8 cellular contexts compared by ENCODE assay signal in the genomic region with DNA sequence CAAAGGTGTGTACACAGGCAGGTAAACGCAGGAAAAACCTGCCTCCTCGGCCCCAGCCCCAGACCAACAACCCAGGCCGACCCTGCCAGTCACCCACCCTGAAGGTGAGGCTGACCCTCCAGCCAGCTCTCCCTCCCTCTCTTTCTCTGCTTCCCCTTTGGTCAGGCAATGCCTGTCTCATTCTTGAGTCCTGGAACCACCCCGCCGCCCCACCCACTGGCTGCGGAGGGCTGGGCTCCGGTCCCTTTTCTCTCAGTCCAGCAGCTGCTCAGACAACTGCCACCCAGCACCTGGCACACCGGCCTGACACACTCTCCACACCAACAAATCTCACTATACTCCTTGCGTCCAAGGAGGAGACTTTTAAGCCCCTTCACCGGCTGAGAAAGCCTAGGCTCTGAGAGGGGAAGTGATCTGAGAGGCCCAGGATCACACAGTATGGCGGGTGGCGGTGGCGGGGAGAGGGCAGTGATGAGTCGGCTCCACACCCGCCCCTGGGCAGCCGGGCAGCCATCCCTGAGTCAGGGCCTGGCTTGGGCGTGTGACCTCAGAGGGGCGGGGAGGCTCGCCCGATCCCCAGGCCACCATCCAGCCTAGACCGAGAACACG. TPM values are rescaled to one million over a fixed set of nuclear protein-coding genes. Genes with fewer than 3 reads are reported as not detected.
DNase-seq lines count a peak whose midpoint lies in the region; ATAC-seq, FAIRE-seq and TF ChIP-seq lines count a peak whose summit lies in the region.

No MANE protein-coding gene starts in this region.

- H3K4me3 ChIP-seq in endodermal cell (ENCODE audit: low read length) = peak overlapping the region; percentile 86

- H3K27ac ChIP-seq in endodermal cell (ENCODE audit: low read depth, low read length) = peak overlapping the region; percentile 51

- peaks cover 34% of the 10 kb centered on the region for H3K36me3 Mint-ChIP-seq in endodermal cell (ENCODE audit: low read depth)
- H3K36me3 Mint-ChIP-seq in memory B cell = peaks cover 6% of the 10 kb centered on the region

- peaks cover 41% of the 10 kb centered on the region for H3K36me3 ChIP-seq in endodermal cell (ENCODE audit: control insufficient read depth, insufficient read depth, low read length)

- FAIRE-seq in H54 (lab: Jason Lieb, UNC) = no peak

- H3K4me3 Mint-ChIP-seq in endodermal cell = peak overlapping the region; percentile 92
- peak overlapping the region; percentile 93 for H3K4me3 Mint-ChIP-seq in memory B cell

- no peaks in the 10 kb centered on the region for H3K27me3 ChIP-seq in endodermal cell (ENCODE audit: control insufficient read depth, insufficient read depth, low read length, poor library complexity, severe bottlenecking)

- no peaks in the 10 kb centered on the region for H3K9me3 Mint-ChIP-seq in endodermal cell
- no peaks in the 10 kb centered on the region for H3K9me3 Mint-ChIP-seq in memory B cell

- H3K27ac Mint-ChIP-seq in endodermal cell (peak overlapping the region; percentile 97), memory B cell (peak overlapping the region; percentile 83)

- DNase-seq in COLO829 (ENCODE audit: low spot score) = peak; percentile 78
- peak; percentile 100 for DNase-seq in H54 (ENCODE audit: insufficient read length, low spot score)
- peak; percentile 82 for DNase-seq in NCI-H226
- peak; percentile 79 for DNase-seq in activated CD8-positive, alpha-beta memory T cell treated with anti-CD3 and anti-CD28 coated beads for 24 hours
- peak; percentile 94 for DNase-seq in endodermal cell
- DNase-seq in memory B cell (ENCODE audit: low spot score in 2 of 2) = peak; percentile 34 to 51
- DNase-seq in stimulated activated CD8-positive, alpha-beta memory T cell treated with anti-CD3 and anti-CD28 coated beads, Interleukin-7, amount 100 ng/mL, for 4 hours (ENCODE audit: low read depth in 2 of 2) = peak; percentile 10 to 39
- DNase-seq in ecto neural progenitor cell (ENCODE audit: low spot score) = no peak

- no peak for TF ChIP-seq CTCF in endodermal cell (conservative IDR thresholded peaks at IDR 0.05)

- no peaks in the 10 kb centered on the region for H3K9me3 ChIP-seq in endodermal cell (ENCODE audit: control insufficient read depth, low read length)

- H3K27me3 Mint-ChIP-seq in endodermal cell (ENCODE audit: insufficient read depth) (no peaks in the 10 kb centered on the region), memory B cell (no peaks in the 10 kb centered on the region)

- H3K4me1 Mint-ChIP-seq in endodermal cell = peaks cover 22% of the 10 kb centered on the region
- H3K4me1 Mint-ChIP-seq in memory B cell = peaks cover 15% of the 10 kb centered on the region

- H3K9ac ChIP-seq in endodermal cell (ENCODE audit: extremely low read depth, low read length, poor library complexity, severe bottlenecking) = peak overlapping the region; percentile 70

- peak; percentile 19; the same call in 1 of the 2 replicates for TF ChIP-seq POLR2A in H54 (IDR thresholded peaks at IDR 0.05; ENCODE audit: low read depth, low read length)

- peaks cover 14% of the 10 kb centered on the region for H3K4me1 ChIP-seq in endodermal cell (ENCODE audit: control insufficient read depth, insufficient read depth, low read length)

- ATAC-seq in memory B cell (ENCODE audit: low read depth) = peak; percentile 42

- WGBS in endodermal cell (ENCODE audit: insufficient coverage in 1 of 2, insufficient read length in 1 of 2), 2 experiments = 0 to 1% methylated on average over 7 to 22 of the region's 22 CpGs

RNA-seq across cellular contexts. Expression of a gene that starts 0.7 kb away (rescaled TPM):
- 100 to 1,000 TPM; 299 to 335 TPM for total RNA-seq in endodermal cell
- 143 TPM for polyA plus RNA-seq in endodermal cell (2013, experiment 1 of 2)
- polyA plus RNA-seq in endodermal cell (2013, experiment 2 of 2) = 127 TPM

RNA-seq across cellular contexts. Expression of a gene that starts 2.6 kb away (rescaled TPM):
- 10 to 100 TPM; 15.3 to 19.6 TPM for total RNA-seq in endodermal cell
- polyA plus RNA-seq in endodermal cell (2013, experiment 1 of 2) = 6.2 TPM
- polyA plus RNA-seq in endodermal cell (2013, experiment 2 of 2) = 6.0 TPM

RNA-seq across cellular contexts. Expression of a gene that starts 32.4 kb away (rescaled TPM):
- total RNA-seq in endodermal cell = 10 to 100 TPM; 66.3 to 69.3 TPM
- polyA plus RNA-seq in endodermal cell (2013, experiment 1 of 2) = 106 TPM
- polyA plus RNA-seq in endodermal cell (2013, experiment 2 of 2) = 99.6 TPM

RNA-seq across cellular contexts. Expression of a gene that starts 56.9 kb away (rescaled TPM):
- total RNA-seq in endodermal cell = 10 to 100 TPM; 60.4 to 67.4 TPM
- 31.5 TPM for polyA plus RNA-seq in endodermal cell (2013, experiment 1 of 2)
- polyA plus RNA-seq in endodermal cell (2013, experiment 2 of 2) = 32.0 TPM

RNA-seq across cellular contexts. Expression of a gene that starts 57.2 kb away (rescaled TPM):
- 10 to 100 TPM; 20.7 to 22.2 TPM for total RNA-seq in endodermal cell
- 9.4 TPM for polyA plus RNA-seq in endodermal cell (2013, experiment 1 of 2)
- 10.0 TPM for polyA plus RNA-seq in endodermal cell (2013, experiment 2 of 2)
